29 cellular contexts compared by ENCODE assay signal in genomic region chr3:50441818-50442217, GRCh38.
"Had no signal": no experiment of that assay in that cellular context is flagged by ENCODE, and none has a peak within 500 bp of the region (broad histone marks: within the 10 kb centered on the region; RNA-seq: fewer than 3 reads in every experiment).

No MANE protein-coding gene starts in this region.

- H3K4me3 Mint-ChIP-seq: activated naive CD4-positive, alpha-beta T cell treated with anti-CD3 and anti-CD28 coated beads for 36 hours; activated naive CD8-positive, alpha-beta T cell treated with anti-CD3 and anti-CD28 coated beads for 36 hours; endodermal cell; naive thymus-derived CD4-positive, alpha-beta T cell; neural crest cell; stimulated activated memory B cell treated with anti-CD40 and anti-IgM and Interleukin-4, amounts not matched to agents 10 μg/mL and 1 μg/mL and 100 μg/mL, for 72 hours; stimulated activated naive CD8-positive, alpha-beta T cell treated with anti-CD3 and anti-CD28 coated beads, Interleukin-15, amount 100 ng/mL, for 72 hours had no signal

- H3K27ac ChIP-seq: adrenal gland, ascending aorta, brain microvascular endothelial cell, foreskin keratinocyte, parathyroid adenoma, right lobe of liver, skin epidermis, thyroid gland, VCaP had no signal

- H3K9me3 Mint-ChIP-seq: activated naive CD4-positive, alpha-beta T cell treated with anti-CD3 and anti-CD28 coated beads for 36 hours; activated naive CD8-positive, alpha-beta T cell treated with anti-CD3 and anti-CD28 coated beads for 36 hours; endodermal cell; naive thymus-derived CD4-positive, alpha-beta T cell; neural crest cell; stimulated activated memory B cell treated with anti-CD40 and anti-IgM and Interleukin-4, amounts not matched to agents 10 μg/mL and 1 μg/mL and 100 μg/mL, for 72 hours; stimulated activated naive CD8-positive, alpha-beta T cell treated with anti-CD3 and anti-CD28 coated beads, Interleukin-15, amount 100 ng/mL, for 72 hours had no signal

- H3K27me3 Mint-ChIP-seq: activated naive CD8-positive, alpha-beta T cell treated with anti-CD3 and anti-CD28 coated beads for 36 hours; stimulated activated naive CD8-positive, alpha-beta T cell treated with anti-CD3 and anti-CD28 coated beads, Interleukin-15, amount 100 ng/mL, for 72 hours had no signal

- H3K36me3 ChIP-seq: adrenal gland, ascending aorta, brain microvascular endothelial cell, heart left ventricle, right lobe of liver, thyroid gland had no signal

- H3K4me3 ChIP-seq: adrenal gland, ascending aorta, heart left ventricle, right lobe of liver, skin epidermis, thyroid gland had no signal

- H3K36me3 Mint-ChIP-seq: activated naive CD8-positive, alpha-beta T cell treated with anti-CD3 and anti-CD28 coated beads for 36 hours; naive thymus-derived CD4-positive, alpha-beta T cell; stimulated activated memory B cell treated with anti-CD40 and anti-IgM and Interleukin-4, amounts not matched to agents 10 μg/mL and 1 μg/mL and 100 μg/mL, for 72 hours had no signal

- H3K9me3 ChIP-seq: adrenal gland, ascending aorta, heart left ventricle, right lobe of liver, thyroid gland had no signal

- DNase-seq: activated CD4-positive, alpha-beta T cell treated with anti-CD3 and anti-CD28 coated beads for 4 hours; activated CD4-positive, alpha-beta T cell treated with anti-CD3 and anti-CD28 coated beads, Interleukin-2, amount 50 U/mL, for 4 hours; activated CD8-positive, alpha-beta memory T cell treated with anti-CD3 and anti-CD28 coated beads for 24 hours; activated effector memory CD4-positive, alpha-beta T cell treated with anti-CD3 and anti-CD28 coated beads, Interleukin-2, amount 50 U/mL, for 16 hours; activated naive CD4-positive, alpha-beta T cell treated with anti-CD3 and anti-CD28 coated beads for 36 hours; activated naive CD8-positive, alpha-beta T cell treated with anti-CD3 and anti-CD28 coated beads for 36 hours; adrenal gland; brain microvascular endothelial cell; central memory CD4-positive, alpha-beta T cell; endodermal cell; foreskin keratinocyte; heart left ventricle; hypothalamus; naive thymus-derived CD4-positive, alpha-beta T cell; occipital lobe; right lobe of liver; stimulated activated CD4-positive, alpha-beta T cell treated with anti-CD3 and anti-CD28 coated beads, Interleukin-12 subunit alpha, Interleukin-12 subunit beta, amount 100 ng/mL, for 4 hours; stimulated activated CD4-positive, alpha-beta T cell treated with anti-CD3 and anti-CD28 coated beads, Interleukin-4, amount 100 ng/mL, for 24 hours; stimulated activated naive CD8-positive, alpha-beta T cell treated with anti-CD3 and anti-CD28 coated beads, Interleukin-15, amount 100 ng/mL, for 72 hours; T-helper 9 cell; thyroid gland had no signal

- H3K27me3 ChIP-seq: adrenal gland, ascending aorta, brain microvascular endothelial cell, heart left ventricle, right lobe of liver, thyroid gland had no signal

- H3K4me1 ChIP-seq: adrenal gland, ascending aorta, foreskin keratinocyte, parathyroid adenoma, thyroid gland had no signal

- ATAC-seq: esophagus mucosa; foreskin keratinocyte; heart left ventricle; left lobe of liver; naive thymus-derived CD4-positive, alpha-beta T cell; right lobe of liver; stimulated activated memory B cell treated with anti-CD40 and anti-IgM and Interleukin-4, amounts not matched to agents 10 μg/mL and 1 μg/mL and 100 μg/mL, for 72 hours; stimulated activated naive CD8-positive, alpha-beta T cell treated with anti-CD3 and anti-CD28 coated beads, Interleukin-15, amount 100 ng/mL, for 72 hours had no signal

- H3K27ac Mint-ChIP-seq: activated naive CD4-positive, alpha-beta T cell treated with anti-CD3 and anti-CD28 coated beads for 36 hours; activated naive CD8-positive, alpha-beta T cell treated with anti-CD3 and anti-CD28 coated beads for 36 hours; endodermal cell; stimulated activated memory B cell treated with anti-CD40 and anti-IgM and Interleukin-4, amounts not matched to agents 10 μg/mL and 1 μg/mL and 100 μg/mL, for 72 hours had no signal

- H3K4me1 Mint-ChIP-seq: neural crest cell; stimulated activated memory B cell treated with anti-CD40 and anti-IgM and Interleukin-4, amounts not matched to agents 10 μg/mL and 1 μg/mL and 100 μg/mL, for 72 hours had no signal
